24 cellular contexts compared by ENCODE assay signal in genomic region chr12:42003031-42003430, GRCh38.
"Had no signal": no experiment of that assay in that cellular context is flagged by ENCODE, and none has a peak within 500 bp of the region (broad histone marks: within the 10 kb centered on the region; RNA-seq: fewer than 3 reads in every experiment).

No MANE protein-coding gene starts in this region.

- H3K27ac Mint-ChIP-seq: stimulated activated memory B cell treated with anti-CD40 and anti-IgM and Interleukin-4, amounts not matched to agents 10 μg/mL and 1 μg/mL and 100 μg/mL, for 72 hours; stimulated activated naive B cell treated with anti-CD40 and anti-IgM and Interleukin-4, amounts not matched to agents 10 μg/mL and 1 μg/mL and 100 μg/mL, for 72 hours; stimulated activated naive CD8-positive, alpha-beta T cell treated with anti-CD3 and anti-CD28 coated beads, Interleukin-15, amount 100 ng/mL, for 72 hours; stimulated activated naive CD8-positive, alpha-beta T cell treated with anti-CD3 and anti-CD28 coated beads, Interleukin-15, Interleukin-2, amounts not matched to agents 100 ng/mL and 50 ng/mL, for 24 hours; type B pancreatic cell had no signal

- H3K4me1 Mint-ChIP-seq: stimulated activated memory B cell treated with anti-CD40 and anti-IgM and Interleukin-4, amounts not matched to agents 10 μg/mL and 1 μg/mL and 100 μg/mL, for 72 hours; stimulated activated naive B cell treated with anti-CD40 and anti-IgM and Interleukin-4, amounts not matched to agents 10 μg/mL and 1 μg/mL and 100 μg/mL, for 72 hours; stimulated activated naive CD8-positive, alpha-beta T cell treated with anti-CD3 and anti-CD28 coated beads, Interleukin-15, amount 100 ng/mL, for 72 hours had no signal

- H3K4me3 Mint-ChIP-seq: stimulated activated memory B cell treated with anti-CD40 and anti-IgM and Interleukin-4, amounts not matched to agents 10 μg/mL and 1 μg/mL and 100 μg/mL, for 72 hours; stimulated activated naive B cell treated with anti-CD40 and anti-IgM and Interleukin-4, amounts not matched to agents 10 μg/mL and 1 μg/mL and 100 μg/mL, for 72 hours; stimulated activated naive CD8-positive, alpha-beta T cell treated with anti-CD3 and anti-CD28 coated beads, Interleukin-15, amount 100 ng/mL, for 72 hours; stimulated activated naive CD8-positive, alpha-beta T cell treated with anti-CD3 and anti-CD28 coated beads, Interleukin-15, Interleukin-2, amounts not matched to agents 100 ng/mL and 50 ng/mL, for 24 hours; type B pancreatic cell had no signal

- H3K36me3 Mint-ChIP-seq: stimulated activated memory B cell treated with anti-CD40 and anti-IgM and Interleukin-4, amounts not matched to agents 10 μg/mL and 1 μg/mL and 100 μg/mL, for 72 hours; stimulated activated naive B cell treated with anti-CD40 and anti-IgM and Interleukin-4, amounts not matched to agents 10 μg/mL and 1 μg/mL and 100 μg/mL, for 72 hours; type B pancreatic cell had no signal

- H3K9me3 Mint-ChIP-seq: stimulated activated memory B cell treated with anti-CD40 and anti-IgM and Interleukin-4, amounts not matched to agents 10 μg/mL and 1 μg/mL and 100 μg/mL, for 72 hours; stimulated activated naive B cell treated with anti-CD40 and anti-IgM and Interleukin-4, amounts not matched to agents 10 μg/mL and 1 μg/mL and 100 μg/mL, for 72 hours; stimulated activated naive CD8-positive, alpha-beta T cell treated with anti-CD3 and anti-CD28 coated beads, Interleukin-15, amount 100 ng/mL, for 72 hours; stimulated activated naive CD8-positive, alpha-beta T cell treated with anti-CD3 and anti-CD28 coated beads, Interleukin-15, Interleukin-2, amounts not matched to agents 100 ng/mL and 50 ng/mL, for 24 hours; type B pancreatic cell had no signal

- ATAC-seq: stimulated activated memory B cell treated with anti-CD40 and anti-IgM and Interleukin-4, amounts not matched to agents 10 μg/mL and 1 μg/mL and 100 μg/mL, for 72 hours; stimulated activated naive B cell treated with anti-CD40 and anti-IgM and Interleukin-4, amounts not matched to agents 10 μg/mL and 1 μg/mL and 100 μg/mL, for 72 hours; stimulated activated naive CD8-positive, alpha-beta T cell treated with anti-CD3 and anti-CD28 coated beads, Interleukin-15, amount 100 ng/mL, for 72 hours; stimulated activated naive CD8-positive, alpha-beta T cell treated with anti-CD3 and anti-CD28 coated beads, Interleukin-15, Interleukin-2, amounts not matched to agents 100 U/mL and 50 U/mL, for 24 hours; upper lobe of right lung had no signal

- DNase-seq: stimulated activated CD4-positive, alpha-beta T cell treated with anti-CD3 and anti-CD28 coated beads, Interleukin-2, amount 100 ng/mL, for 24 hours; stimulated activated CD4-positive, alpha-beta T cell treated with anti-CD3 and anti-CD28 coated beads, Interleukin-2, amount 100 ng/mL, for 48 hours; stimulated activated CD4-positive, alpha-beta T cell treated with anti-CD3 and anti-CD28 coated beads, Interleukin-4, amount 100 ng/mL, for 1 hour; stimulated activated CD4-positive, alpha-beta T cell treated with anti-CD3 and anti-CD28 coated beads, Interleukin-4, amount 100 ng/mL, for 24 hours; stimulated activated CD4-positive, alpha-beta T cell treated with anti-CD3 and anti-CD28 coated beads, Interleukin-4, amount 100 ng/mL, for 4 hours; stimulated activated CD8-positive, alpha-beta memory T cell treated with anti-CD3 and anti-CD28 coated beads, Interleukin-4, amount 100 ng/mL, for 48 hours; stimulated activated naive B cell treated with anti-CD40 and anti-IgM and Interleukin-4, amounts not matched to agents 10 μg/mL and 1 μg/mL and 100 μg/mL, for 72 hours; stimulated activated naive CD4-positive, alpha-beta T cell; stimulated activated naive CD4-positive, alpha-beta T cell treated with Interleukin-2 at 50 U/mL for 16 hours; stimulated activated naive CD8-positive, alpha-beta T cell treated with anti-CD3 and anti-CD28 coated beads, Interleukin-15, amount 100 ng/mL, for 72 hours; stimulated activated naive CD8-positive, alpha-beta T cell treated with anti-CD3 and anti-CD28 coated beads, Interleukin-15, Interleukin-2, amounts not matched to agents 100 U/mL and 50 U/mL, for 24 hours; stomach; substantia nigra; testis; thyroid gland; tibial artery; transverse colon; trophoblast cell; upper lobe of left lung; upper lobe of right lung; uterus had no signal
